In genomic region chr19:18522124-18522861, GRCh38 we compare ENCODE assay signal across 8 cellular contexts. TPM values are rescaled to one million over a fixed set of nuclear protein-coding genes. Genes with fewer than 3 reads are reported as not detected.
DNase-seq lines count a peak whose midpoint lies in the region; ATAC-seq and TF ChIP-seq lines count a peak whose summit lies in the region.

No MANE protein-coding gene starts in this region.

- peak overlapping the region; percentile 96 to 98 for H3K27ac ChIP-seq in esophagus (ENCODE audit: low read depth in 2 of 2, low read length in 1 of 2)
- peak overlapping the region; percentile 98 for H3K27ac ChIP-seq in mucosa of rectum (ENCODE audit: low read depth in 2 of 2, low read length in 2 of 2)

- TF ChIP-seq RAD21 in Ishikawa (IDR thresholded peaks at IDR 0.05; ENCODE audit: low read depth), result no peak

- DNase-seq in DMS153 (lab: John Stamatoyannopoulos, UW) (peak; percentile 100), OCI-M2 (lab: John Stamatoyannopoulos, UW; ENCODE audit: unreplicated experiment) (peak; percentile 96)
- peak; percentile 100 for DNase-seq in activated T-cell treated with anti-CD3 and anti-CD28 coated beads, Interleukin-2, amount 50 U/mL, for 1 hour
- peak; percentile 100 for DNase-seq in stimulated activated CD8-positive, alpha-beta memory T cell treated with anti-CD3 and anti-CD28 coated beads, Interleukin-4, amount 100 ng/mL, for 48 hours

- H3K4me1 ChIP-seq in esophagus (ENCODE audit: control insufficient read depth in 2 of 2, insufficient read depth in 2 of 2, low read length in 1 of 2) (no peaks in the 10 kb centered on the region), mucosa of rectum (ENCODE audit: control insufficient read depth in 2 of 2, insufficient read depth in 2 of 2, low read length in 2 of 2) (peaks cover 10 to 11% of the 10 kb centered on the region in 2 donors)

- peak overlapping the region; percentile 83 to 93 for H3K4me3 ChIP-seq in esophagus (ENCODE audit: low read depth in 1 of 2, low read length in 2 of 2)
- H3K4me3 ChIP-seq in mucosa of rectum (ENCODE audit: low read length in 2 of 2), result peak overlapping the region; percentile 81 to 99

- H3K27me3 ChIP-seq in esophagus (ENCODE audit: control insufficient read depth in 1 of 2, insufficient read depth in 2 of 2, low read length in 2 of 2) (no peaks in the 10 kb centered on the region), mucosa of rectum (ENCODE audit: control insufficient read depth in 2 of 2, insufficient read depth in 2 of 2, low read length in 2 of 2) (no peaks in the 10 kb centered on the region)

- whole genome bisulfite sequencing in esophagus, 2 donors, result 1% methylated on average over 51 of the region's 51 CpGs

- peak; percentile 79 for ATAC-seq in GM21619 (IDR thresholded peaks at IDR 0.05; ENCODE audit: unreplicated experiment)

- no peaks in the 10 kb centered on the region for H3K9me3 ChIP-seq in esophagus (ENCODE audit: control insufficient read depth in 2 of 2, insufficient read depth in 1 of 2, low read depth in 1 of 2, low read length in 1 of 2)
- no peaks in the 10 kb centered on the region for H3K9me3 ChIP-seq in mucosa of rectum (ENCODE audit: control insufficient read depth in 2 of 2, low read length in 2 of 2)

- peak overlapping the region in 1 of 2 donors; percentile 100 for H3K9ac ChIP-seq in mucosa of rectum (ENCODE audit: low read depth in 1 of 2, low read length in 2 of 2)

- TF ChIP-seq EP300 in Ishikawa (IDR thresholded peaks at IDR 0.05; ENCODE audit: borderline replicate concordance), result no peak

- H3K36me3 ChIP-seq in esophagus (ENCODE audit: control insufficient read depth in 2 of 2, insufficient read depth in 2 of 2, low read length in 1 of 2) (no peaks in the 10 kb centered on the region), mucosa of rectum (ENCODE audit: control insufficient read depth in 2 of 2, insufficient read depth in 2 of 2, low read length in 2 of 2) (no peaks in the 10 kb centered on the region)

TF ChIP-seq in Ishikawa, 13 proteins besides CTCF, POLR2A, EP300 and RAD21:
- TF ChIP-seq REST (IDR thresholded peaks at IDR 0.05; ENCODE audit: low read depth), result no peak
- peak; percentile 20 for TF ChIP-seq MAX (IDR thresholded peaks at IDR 0.05)
- TF ChIP-seq CREB1 (IDR thresholded peaks at IDR 0.05; ENCODE audit: low read depth), result peak; percentile 64; the same call in 1 of the 2 replicates
- TF ChIP-seq TEAD4 (IDR thresholded peaks at IDR 0.05), result no peak
- TF ChIP-seq USF1 (IDR thresholded peaks at IDR 0.05), result peak; percentile 78
- no peak for TF ChIP-seq FOXM1 (IDR thresholded peaks at IDR 0.05; ENCODE audit: borderline replicate concordance, low read depth)
- TF ChIP-seq TAF1 (IDR thresholded peaks at IDR 0.05; ENCODE audit: low read depth), result no peak
- no peak for TF ChIP-seq YY1 (IDR thresholded peaks at IDR 0.05; ENCODE audit: low read depth)

RNA-seq across cellular contexts. Expression of gene ELL, which starts 0.4 kb away (rescaled TPM):
- polyA plus RNA-seq in esophagus, result 1 to 10 TPM; 7.1 to 9.1 TPM

RNA-seq across cellular contexts. Expression of gene FKBP8, which starts 21.1 kb away (rescaled TPM):
- 100 to 1,000 TPM; 175 to 269 TPM for polyA plus RNA-seq in esophagus

RNA-seq across cellular contexts. Expression of gene KXD1, which starts 35.4 kb away (rescaled TPM):
- polyA plus RNA-seq in esophagus, result 10 to 100 TPM; 43.7 to 68.1 TPM

RNA-seq across cellular contexts. Expression of gene UBA52, which starts 49.4 kb away (rescaled TPM):
- 1,000 to 10,000 TPM in 1 of 2 donors, 100 to 1,000 TPM in 1; 709 to 1,325 TPM for polyA plus RNA-seq in esophagus

Comparison
In these comparisons a context has a peak if more than half of its experiments do, and no peak if none do; other contexts are left out.
1. Peak in every context shown above with its lines: DNase-seq, ATAC-seq, H3K4me3 ChIP-seq and H3K27ac ChIP-seq.